18 cellular contexts compared by ENCODE assay signal in genomic region chr9:106479679-106480078, GRCh38.
DNase-seq lines count a peak whose midpoint lies in the region; ATAC-seq and TF ChIP-seq lines count a peak whose summit lies in the region.
"Had no signal": no experiment of that assay in that cellular context is flagged by ENCODE, and none has a peak within 500 bp of the region (broad histone marks: within the 10 kb centered on the region; RNA-seq: fewer than 3 reads in every experiment).

No MANE protein-coding gene starts in this region.

- H3K27ac ChIP-seq in RWPE1 = no peak overlapping the region
- peak overlapping the region; percentile 23 for H3K27ac ChIP-seq in epithelial cell of prostate
- H3K27ac ChIP-seq: upper lobe of left lung had no signal

- no peak for ATAC-seq in GM21360 (IDR thresholded peaks at IDR 0.05; ENCODE audit: unreplicated experiment)
- ATAC-seq: HCT116; K562; sciatic nerve; stimulated activated naive CD8-positive, alpha-beta T cell treated with anti-CD3 and anti-CD28 coated beads, Interleukin-15, Interleukin-2, amounts not matched to agents 100 U/mL and 50 U/mL, for 24 hours had no signal

- no peaks in the 10 kb centered on the region for H3K27me3 Mint-ChIP-seq in activated CD4-positive, alpha-beta T cell treated with anti-CD3 and anti-CD28 coated beads, Interleukin-2, amount 10 ng/mL, durations not matched to agents 24 days and 14 days

- no peak for TF ChIP-seq CTCF in RWPE1 (conservative IDR thresholded peaks at IDR 0.05; ENCODE audit: low read depth)

- no peak overlapping the region for H3K4me3 Mint-ChIP-seq in activated CD4-positive, alpha-beta T cell treated with anti-CD3 and anti-CD28 coated beads, Interleukin-2, amount 10 ng/mL, durations not matched to agents 24 days and 14 days

- CTCF ChIA-PET in RWPE1 (lab: Yijun Ruan, JAX) = no interaction called here

- H3K9me3 Mint-ChIP-seq in activated CD4-positive, alpha-beta T cell treated with anti-CD3 and anti-CD28 coated beads, Interleukin-2, amount 10 ng/mL, durations not matched to agents 24 days and 14 days = no peaks in the 10 kb centered on the region

- DNase-seq in ELR (ENCODE audit: low read depth) = peak; percentile 36
- peak; percentile 20 for DNase-seq in RWPE1 (ENCODE audit: low spot score)
- peak; percentile 56 for DNase-seq in epithelial cell of prostate (ENCODE audit: low read depth, low spot score)
- DNase-seq in myocyte (ENCODE audit: low read depth) = peak; percentile 2
- DNase-seq in NCI-H1436 (lab: John Stamatoyannopoulos, UW) = no peak
- no peak for DNase-seq in NCI-H446 treated with DMSO at 0.1 percent for 48 hours (lab: John Stamatoyannopoulos, UW)
- DNase-seq in activated CD4-positive, alpha-beta T cell treated with anti-CD3 and anti-CD28 coated beads, Interleukin-2, amount 10 ng/mL, durations not matched to agents 24 days and 14 days = no peak
- DNase-seq: activated CD4-positive, alpha-beta T cell treated with anti-CD3 and anti-CD28 coated beads, Interleukin-2, amount 50 U/mL, for 1 hour; aorta; NCI-H1105 treated with DMSO at 0.1 percent for 48 hours; NCI-H2107; stimulated activated CD4-positive, alpha-beta T cell treated with anti-CD3 and anti-CD28 coated beads, Interleukin-1b, Interleukin-23, amount 100 ng/mL, for 48 hours; stimulated activated naive CD8-positive, alpha-beta T cell treated with anti-CD3 and anti-CD28 coated beads, Interleukin-15, Interleukin-2, amounts not matched to agents 100 U/mL and 50 U/mL, for 24 hours; upper lobe of left lung had no signal

- no peak overlapping the region for H3K27ac Mint-ChIP-seq in activated CD4-positive, alpha-beta T cell treated with anti-CD3 and anti-CD28 coated beads, Interleukin-2, amount 10 ng/mL, durations not matched to agents 24 days and 14 days

- H3K36me3 Mint-ChIP-seq in activated CD4-positive, alpha-beta T cell treated with anti-CD3 and anti-CD28 coated beads, Interleukin-2, amount 10 ng/mL, durations not matched to agents 24 days and 14 days (ENCODE audit: low read depth) = no peaks in the 10 kb centered on the region

- intact Hi-C loops in activated CD4-positive, alpha-beta T cell treated with anti-CD3 and anti-CD28 coated beads, Interleukin-2, amount 10 ng/mL, durations not matched to agents 24 days and 14 days (cut with micrococcal nuclease) = no loop called here

- no peaks in the 10 kb centered on the region for H3K4me1 Mint-ChIP-seq in activated CD4-positive, alpha-beta T cell treated with anti-CD3 and anti-CD28 coated beads, Interleukin-2, amount 10 ng/mL, durations not matched to agents 24 days and 14 days

- POLR2A ChIA-PET in RWPE1 (lab: Yijun Ruan, JAX; ENCODE audit: low non-redundant PET) = no interaction called here

Comparison
In these comparisons a context has a peak if more than half of its experiments do, and no peak if none do; other contexts are left out.
1. DNase-seq: peak in ELR (single experiment), RWPE1 (single experiment), epithelial cell of prostate (single experiment) and myocyte (single experiment); none in NCI-H1436 (single experiment), NCI-H446 treated with DMSO at 0.1 percent for 48 hours (single experiment) and activated CD4-positive, alpha-beta T cell treated with anti-CD3 and anti-CD28 coated beads, Interleukin-2, amount 10 ng/mL, durations not matched to agents 24 days and 14 days (single experiment).